In genomic region chr12:25100738-25101445, GRCh38 we compare ENCODE assay signal across 18 cellular contexts.
DNase-seq lines count a peak whose midpoint lies in the region; ATAC-seq and TF ChIP-seq lines count a peak whose summit lies in the region.
"Had no signal": no experiment of that assay in that cellular context is flagged by ENCODE, and none has a peak within 500 bp of the region (broad histone marks: within the 10 kb centered on the region; RNA-seq: fewer than 3 reads in every experiment).

No MANE protein-coding gene starts in this region.

- peaks cover 17% of the 10 kb centered on the region for H3K36me3 Mint-ChIP-seq in activated CD4-positive, alpha-beta memory T cell treated with anti-CD3 and anti-CD28 coated beads, Interleukin-2, amount 10 ng/mL, durations not matched to agents 7 days and 5 days (ENCODE audit: low read depth)

- no peak overlapping the region for H3K4me3 Mint-ChIP-seq in activated CD4-positive, alpha-beta memory T cell treated with anti-CD3 and anti-CD28 coated beads, Interleukin-2, amount 10 ng/mL, durations not matched to agents 7 days and 5 days

- H3K4me1 Mint-ChIP-seq in activated CD4-positive, alpha-beta memory T cell treated with anti-CD3 and anti-CD28 coated beads, Interleukin-2, amount 10 ng/mL, durations not matched to agents 7 days and 5 days = peaks cover 3% of the 10 kb centered on the region

- 58% methylated on average over 4 of the region's 4 CpGs for WGBS in prostate gland

- DNase-seq in Ammon's horn (ENCODE audit: low spot score) (peak; percentile 12), prostate gland (ENCODE audit: low spot score) (no peak), OCI-M2 (lab: John Stamatoyannopoulos, UW; ENCODE audit: unreplicated experiment) (no peak)
- no peak for DNase-seq in activated CD4-positive, alpha-beta memory T cell treated with anti-CD3 and anti-CD28 coated beads, Interleukin-2, amount 10 ng/mL, durations not matched to agents 7 days and 5 days
- DNase-seq: activated CD4-positive, alpha-beta T cell treated with anti-CD3 and anti-CD28 coated beads, Interleukin-2, amount 50 U/mL, for 48 hours; cortex of kidney; GM23248; NCI-H2081 treated with DMSO at 0.1 percent for 48 hours; ovary; SJCRH30; spleen; T-helper 9 cell had no signal

- no peaks in the 10 kb centered on the region for H3K4me1 ChIP-seq in prostate gland (replicated peaks)
- H3K4me1 ChIP-seq: SJCRH30 had no signal

- peak overlapping the region; percentile 57 for H3K27ac ChIP-seq in SU-DHL-6 (ENCODE audit: low read depth, low read length)
- no peak overlapping the region for H3K27ac ChIP-seq in prostate gland
- H3K27ac ChIP-seq: GM23248, hepatocyte, ovary, SJCRH30 had no signal

- H3K27me3 Mint-ChIP-seq in activated CD4-positive, alpha-beta memory T cell treated with anti-CD3 and anti-CD28 coated beads, Interleukin-2, amount 10 ng/mL, durations not matched to agents 7 days and 5 days = no peaks in the 10 kb centered on the region

- H3K9ac ChIP-seq in SU-DHL-6 (ENCODE audit: low read length) = no peak overlapping the region
- H3K9ac ChIP-seq: GM23248 had no signal

- H3K27ac Mint-ChIP-seq in activated CD4-positive, alpha-beta memory T cell treated with anti-CD3 and anti-CD28 coated beads, Interleukin-2, amount 10 ng/mL, durations not matched to agents 7 days and 5 days = no peak overlapping the region
- H3K27ac Mint-ChIP-seq: activated T-helper 2 cell treated with anti-CD3 and anti-CD28 coated beads, Interferon-gamma antibody, Interleukin-2, Interleukin-4, amounts not matched to agents 10 μg/mL and 5 μg/mL and 100 μg/mL, durations not matched to agents 14 hours and 24 hours and 36 hours had no signal

- H3K4me2 ChIP-seq in SU-DHL-6 (ENCODE audit: low read depth, low read length, poor library complexity, severe bottlenecking) = no peak overlapping the region
- H3K4me2 ChIP-seq: hepatocyte had no signal

- H3K27me3 ChIP-seq in SU-DHL-6 (ENCODE audit: low read length) = no peaks in the 10 kb centered on the region
- H3K27me3 ChIP-seq in prostate gland (replicated peaks; ENCODE audit: insufficient read depth) = no peaks in the 10 kb centered on the region
- H3K27me3 ChIP-seq: hepatocyte, ovary, SJCRH30, spleen had no signal

- H3K9me3 Mint-ChIP-seq in activated CD4-positive, alpha-beta memory T cell treated with anti-CD3 and anti-CD28 coated beads, Interleukin-2, amount 10 ng/mL, durations not matched to agents 7 days and 5 days = no peaks in the 10 kb centered on the region
- H3K9me3 Mint-ChIP-seq: activated T-helper 2 cell treated with anti-CD3 and anti-CD28 coated beads, Interferon-gamma antibody, Interleukin-2, Interleukin-4, amounts not matched to agents 10 μg/mL and 5 μg/mL and 100 μg/mL, durations not matched to agents 14 hours and 24 hours and 36 hours had no signal

- ATAC-seq in GM18868 (IDR thresholded peaks at IDR 0.05; ENCODE audit: unreplicated experiment) (peak; percentile 82), HG02885 (IDR thresholded peaks at IDR 0.05; ENCODE audit: poor library complexity, unreplicated experiment) (peak; percentile 64), GM21423 (IDR thresholded peaks at IDR 0.05; ENCODE audit: unreplicated experiment) (no peak)

- no peak overlapping the region for H2AFZ ChIP-seq in SU-DHL-6 (ENCODE audit: low read depth, low read length, severe bottlenecking)
- H2AFZ ChIP-seq: GM23248, hepatocyte had no signal

- intact Hi-C loops in prostate gland (cut with DNase I) = no loop called here

- no peak overlapping the region for H3K4me3 ChIP-seq in SU-DHL-6 (ENCODE audit: insufficient read depth, low read length, poor library complexity, severe bottlenecking)
- H3K4me3 ChIP-seq in prostate gland = no peak overlapping the region
- H3K4me3 ChIP-seq: GM23248, hepatocyte, ovary, SJCRH30, spleen had no signal

- no peaks in the 10 kb centered on the region for H3K9me3 ChIP-seq in SU-DHL-6 (ENCODE audit: insufficient read depth, low read length)
- H3K9me3 ChIP-seq in prostate gland = no peaks in the 10 kb centered on the region
- H3K9me3 ChIP-seq: ovary, SJCRH30, spleen had no signal

- no peak for TF ChIP-seq CTCF in SU-DHL-6 (IDR thresholded peaks at IDR 0.05; ENCODE audit: insufficient read depth, low read length, poor library complexity, severe bottlenecking)
- TF ChIP-seq CTCF in prostate gland (IDR thresholded peaks at IDR 0.05) = no peak

- no peaks in the 10 kb centered on the region for H3K9me2 ChIP-seq in SU-DHL-6 (replicated peaks; ENCODE audit: insufficient read depth, low read length)

- H3F3A ChIP-seq in SU-DHL-6 (ENCODE audit: insufficient read depth) = peaks cover 99% of the 10 kb centered on the region

- CTCF ChIA-PET in activated CD4-positive, alpha-beta memory T cell treated with anti-CD3 and anti-CD28 coated beads, Interleukin-2, amount 10 ng/mL, durations not matched to agents 7 days and 5 days (lab: Charles Lee) = no interaction called here

- H4K20me1 ChIP-seq in SU-DHL-6 (ENCODE audit: low read depth, low read length) = peaks cover 65% of the 10 kb centered on the region

- H3K79me2 ChIP-seq in SU-DHL-6 (ENCODE audit: insufficient read depth, low read length) = peaks cover 15% of the 10 kb centered on the region
- H3K79me2 ChIP-seq: hepatocyte had no signal

- TF ChIP-seq POLR2A in prostate gland (IDR thresholded peaks at IDR 0.05) = no peak

- POLR2A ChIA-PET in activated CD4-positive, alpha-beta memory T cell treated with anti-CD3 and anti-CD28 coated beads, Interleukin-2, amount 10 ng/mL, durations not matched to agents 7 days and 5 days (lab: Charles Lee) = no interaction called here

- peaks cover 95% of the 10 kb centered on the region for H3K36me3 ChIP-seq in SU-DHL-6 (ENCODE audit: low read length)
- H3K36me3 ChIP-seq in prostate gland = no peaks in the 10 kb centered on the region
- H3K36me3 ChIP-seq: ovary, SJCRH30 had no signal
